Comparison of ENCODE assay signal across 18 cellular contexts in genomic region chr2:60294901-60295590, GRCh38.
A peak's percentile ranks its signal among the peaks of the same experiment; 100 is the strongest.
DNase-seq lines count a peak whose midpoint lies in the region; FAIRE-seq and TF ChIP-seq lines count a peak whose summit lies in the region.
"Had no signal": no experiment of that assay in that cellular context is flagged by ENCODE, and none has a peak within 500 bp of the region (broad histone marks: within the 10 kb centered on the region; RNA-seq: fewer than 3 reads in every experiment).

No MANE protein-coding gene starts in this region.

- peaks cover 17% of the 10 kb centered on the region for H3K27me3 Mint-ChIP-seq in astrocyte (ENCODE audit: low read depth, unreplicated experiment)
- peaks cover 3% of the 10 kb centered on the region for H3K27me3 Mint-ChIP-seq in activated CD4-positive, alpha-beta T cell treated with anti-CD3 and anti-CD28 coated beads, Interleukin-2, amount 10 ng/mL, durations not matched to agents 7 days and 5 days

- H3K27ac ChIP-seq in astrocyte (ENCODE audit: low read depth, low read length) (no peak overlapping the region), substantia nigra (ENCODE audit: low read depth, low read length, poor library complexity, severe bottlenecking) (peak overlapping the region; percentile 90)
- H3K27ac ChIP-seq: gastroesophageal sphincter, thyroid gland, VCaP had no signal

- H3K4me2 ChIP-seq in astrocyte (ENCODE audit: low read length) = peak overlapping the region; percentile 5

- no peaks in the 10 kb centered on the region for H3K9me3 ChIP-seq in astrocyte (ENCODE audit: insufficient read depth, low read depth, low read length)
- H3K9me3 ChIP-seq: gastroesophageal sphincter, MG63, thyroid gland had no signal

- H3K9me3 Mint-ChIP-seq in astrocyte (ENCODE audit: unreplicated experiment) = no peaks in the 10 kb centered on the region
- H3K9me3 Mint-ChIP-seq in activated CD4-positive, alpha-beta T cell treated with anti-CD3 and anti-CD28 coated beads, Interleukin-2, amount 10 ng/mL, durations not matched to agents 7 days and 5 days = no peaks in the 10 kb centered on the region

- no peak overlapping the region for H3K27ac Mint-ChIP-seq in astrocyte (ENCODE audit: unreplicated experiment)
- H3K27ac Mint-ChIP-seq in activated CD4-positive, alpha-beta T cell treated with anti-CD3 and anti-CD28 coated beads, Interleukin-2, amount 10 ng/mL, durations not matched to agents 7 days and 5 days = no peak overlapping the region

- DNase-seq in HT1080 (ENCODE audit: low read depth) (peak; percentile 6), astrocyte (ENCODE audit: low read depth) (no peak), kidney epithelial cell (ENCODE audit: low read depth) (no peak), substantia nigra (lab: John Stamatoyannopoulos, UW) (peak in 40 of 49 donors; percentile 3 to 75 (median 49)), NCI-H446 (lab: John Stamatoyannopoulos, UW) (no peak), NCI-H2196 (lab: John Stamatoyannopoulos, UW; ENCODE audit: unreplicated experiment) (no peak), UCSD-AML1 (lab: John Stamatoyannopoulos, UW; ENCODE audit: unreplicated experiment) (no peak)
- no peak for DNase-seq in activated CD4-positive, alpha-beta T cell treated with anti-CD3 and anti-CD28 coated beads, Interleukin-2, amount 10 ng/mL, durations not matched to agents 7 days and 5 days
- DNase-seq: GF-D8; MG63; NCI-H2029 treated with DMSO at 0.1 percent for 48 hours; NCI-H774; stimulated activated CD4-positive, alpha-beta T cell treated with anti-CD3 and anti-CD28 coated beads, Interleukin-4, amount 100 ng/mL, for 1 hour; thyroid gland had no signal

- no peaks in the 10 kb centered on the region for H3K4me1 ChIP-seq in astrocyte (ENCODE audit: insufficient read depth, low read length)
- H3K4me1 ChIP-seq: gastroesophageal sphincter, thyroid gland had no signal

- H3K4me1 Mint-ChIP-seq in astrocyte (ENCODE audit: low read depth, unreplicated experiment) = no peaks in the 10 kb centered on the region
- H3K4me1 Mint-ChIP-seq in activated CD4-positive, alpha-beta T cell treated with anti-CD3 and anti-CD28 coated beads, Interleukin-2, amount 10 ng/mL, durations not matched to agents 7 days and 5 days = no peaks in the 10 kb centered on the region

- no peak overlapping the region for H3K9ac ChIP-seq in astrocyte (ENCODE audit: low read length)

- no peaks in the 10 kb centered on the region for H3K36me3 Mint-ChIP-seq in astrocyte (ENCODE audit: low read depth, unreplicated experiment)
- H3K36me3 Mint-ChIP-seq in activated CD4-positive, alpha-beta T cell treated with anti-CD3 and anti-CD28 coated beads, Interleukin-2, amount 10 ng/mL, durations not matched to agents 7 days and 5 days (ENCODE audit: low read depth) = no peaks in the 10 kb centered on the region

- H4K20me1 ChIP-seq in astrocyte (ENCODE audit: insufficient read depth, low read length) = no peaks in the 10 kb centered on the region

- CTCF ChIA-PET in activated CD4-positive, alpha-beta T cell treated with anti-CD3 and anti-CD28 coated beads, Interleukin-2, amount 10 ng/mL, durations not matched to agents 7 days and 5 days (lab: Charles Lee) = interaction anchor here (1.1 kb wide), 1 partner anchor 9 kb away, joined by 3 read pairs; no protein-coding TSS in a partner anchor

- no peaks in the 10 kb centered on the region for H3K79me2 ChIP-seq in astrocyte (ENCODE audit: insufficient read depth, low read length)

- H3K27me3 ChIP-seq in astrocyte (ENCODE audit: insufficient read depth, low read length) (no peaks in the 10 kb centered on the region), kidney epithelial cell (ENCODE audit: control insufficient read depth, insufficient read depth, low read length) (no peaks in the 10 kb centered on the region)
- H3K27me3 ChIP-seq: MG63, thyroid gland had no signal

- POLR2A ChIA-PET in activated CD4-positive, alpha-beta T cell treated with anti-CD3 and anti-CD28 coated beads, Interleukin-2, amount 10 ng/mL, durations not matched to agents 7 days and 5 days (lab: Charles Lee) = no interaction called here

- no peak overlapping the region for H3K4me3 ChIP-seq in astrocyte (ENCODE audit: insufficient read depth, low read depth, low read length)
- H3K4me3 ChIP-seq in kidney epithelial cell (ENCODE audit: low read depth, low read length) = no peak overlapping the region
- H3K4me3 ChIP-seq: gastroesophageal sphincter, MG63, thyroid gland had no signal

- no peak for FAIRE-seq in astrocyte (lab: Jason Lieb, UNC)
- FAIRE-seq: endothelial cell of umbilical vein, RCC 7860 had no signal

- TF ChIP-seq CTCF in astrocyte (IDR thresholded peaks at IDR 0.05; ENCODE audit: insufficient read depth, low read depth, low read length) (no peak), kidney epithelial cell (IDR thresholded peaks at IDR 0.05; ENCODE audit: insufficient read depth, low read length, poor library complexity, severe bottlenecking) (peak; percentile 1)

- H3K36me3 ChIP-seq in astrocyte (ENCODE audit: insufficient read depth, low read length) = no peaks in the 10 kb centered on the region
- no peaks in the 10 kb centered on the region for H3K36me3 ChIP-seq in kidney epithelial cell (ENCODE audit: control insufficient read depth, insufficient read depth, low read length)
- H3K36me3 ChIP-seq: gastroesophageal sphincter, MG63, thyroid gland had no signal

- H3K4me3 Mint-ChIP-seq in astrocyte (ENCODE audit: unreplicated experiment) = no peak overlapping the region
- H3K4me3 Mint-ChIP-seq in activated CD4-positive, alpha-beta T cell treated with anti-CD3 and anti-CD28 coated beads, Interleukin-2, amount 10 ng/mL, durations not matched to agents 7 days and 5 days = no peak overlapping the region

- H2AFZ ChIP-seq in astrocyte (ENCODE audit: low read depth, low read length) = peak overlapping the region; percentile 34

Comparison
In these comparisons a context has a peak if more than half of its experiments do, and no peak if none do; other contexts are left out.
1. DNase-seq: peak in HT1080 (single experiment) and substantia nigra (40 of 49); none in astrocyte (single experiment), kidney epithelial cell (single experiment), activated CD4-positive, alpha-beta T cell treated with anti-CD3 and anti-CD28 coated beads, Interleukin-2, amount 10 ng/mL, durations not matched to agents 7 days and 5 days (single experiment), NCI-H446 (0 of 2), NCI-H2196 (single experiment) and UCSD-AML1 (single experiment).